1 cellular context compared by ENCODE assay signal in the genomic region with DNA sequence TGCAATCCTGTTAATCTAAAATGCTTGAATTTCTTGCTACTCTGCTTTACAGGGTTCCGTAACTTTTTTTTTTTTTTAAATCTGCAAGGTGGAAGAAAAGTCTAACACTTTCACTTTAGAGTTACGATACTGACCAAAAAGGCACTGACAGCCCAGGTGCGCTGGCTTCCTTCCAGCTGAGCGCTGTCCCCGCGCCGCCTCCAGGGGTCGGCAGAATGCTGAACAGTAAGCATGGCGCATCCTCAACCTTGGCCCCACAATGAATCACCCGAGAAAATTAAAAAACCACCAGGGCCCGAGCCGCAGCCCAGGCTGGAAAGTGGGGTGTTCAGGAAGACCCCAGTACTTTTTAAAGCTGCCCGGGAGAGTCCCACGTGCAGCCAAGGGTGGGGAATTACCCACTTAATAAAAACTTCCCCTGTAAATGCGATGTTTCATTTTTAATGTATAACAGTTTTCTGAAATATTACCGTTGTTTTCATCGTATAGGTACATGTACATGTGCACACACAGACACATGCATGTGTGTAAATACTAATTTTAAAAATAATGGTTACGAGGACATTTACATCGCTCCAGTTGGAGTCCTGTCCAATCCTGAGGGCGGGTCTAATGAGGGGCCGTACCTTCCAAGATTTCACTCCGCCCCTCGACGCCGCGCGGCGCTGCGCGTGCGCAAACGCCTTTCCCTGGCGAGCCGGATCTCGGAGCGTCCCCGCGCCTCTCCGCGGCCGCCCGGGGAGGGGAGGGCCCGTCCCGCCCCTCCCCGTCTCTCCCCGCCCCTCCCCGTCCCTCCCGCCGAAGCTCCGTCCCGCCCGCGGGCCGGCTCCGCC.
A peak's percentile ranks its signal among the peaks of the same experiment; 100 is the strongest.
TF ChIP-seq lines count a peak whose summit lies in the region.

No MANE protein-coding gene starts in this region.

TF ChIP-seq in HEK293, 187 proteins besides CTCF, POLR2A, EP300 and RAD21 (continued from another document and continues in another):
- TF ChIP-seq, protein P1, sequence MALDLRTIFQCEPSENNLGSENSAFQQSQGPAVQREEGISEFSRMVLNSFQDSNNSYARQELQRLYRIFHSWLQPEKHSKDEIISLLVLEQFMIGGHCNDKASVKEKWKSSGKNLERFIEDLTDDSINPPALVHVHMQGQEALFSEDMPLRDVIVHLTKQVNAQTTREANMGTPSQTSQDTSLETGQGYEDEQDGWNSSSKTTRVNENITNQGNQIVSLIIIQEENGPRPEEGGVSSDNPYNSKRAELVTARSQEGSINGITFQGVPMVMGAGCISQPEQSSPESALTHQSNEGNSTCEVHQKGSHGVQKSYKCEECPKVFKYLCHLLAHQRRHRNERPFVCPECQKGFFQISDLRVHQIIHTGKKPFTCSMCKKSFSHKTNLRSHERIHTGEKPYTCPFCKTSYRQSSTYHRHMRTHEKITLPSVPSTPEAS (tag by site-specific recombination; IDR thresholded peaks at IDR 0.05), result no peak; the same call in 1 of the 2 replicates
- TF ChIP-seq YY1 (tag by site-specific recombination; IDR thresholded peaks at IDR 0.05), result peak; percentile 58; the same call in 1 of the 2 replicates
- TF ChIP-seq, protein P2, sequence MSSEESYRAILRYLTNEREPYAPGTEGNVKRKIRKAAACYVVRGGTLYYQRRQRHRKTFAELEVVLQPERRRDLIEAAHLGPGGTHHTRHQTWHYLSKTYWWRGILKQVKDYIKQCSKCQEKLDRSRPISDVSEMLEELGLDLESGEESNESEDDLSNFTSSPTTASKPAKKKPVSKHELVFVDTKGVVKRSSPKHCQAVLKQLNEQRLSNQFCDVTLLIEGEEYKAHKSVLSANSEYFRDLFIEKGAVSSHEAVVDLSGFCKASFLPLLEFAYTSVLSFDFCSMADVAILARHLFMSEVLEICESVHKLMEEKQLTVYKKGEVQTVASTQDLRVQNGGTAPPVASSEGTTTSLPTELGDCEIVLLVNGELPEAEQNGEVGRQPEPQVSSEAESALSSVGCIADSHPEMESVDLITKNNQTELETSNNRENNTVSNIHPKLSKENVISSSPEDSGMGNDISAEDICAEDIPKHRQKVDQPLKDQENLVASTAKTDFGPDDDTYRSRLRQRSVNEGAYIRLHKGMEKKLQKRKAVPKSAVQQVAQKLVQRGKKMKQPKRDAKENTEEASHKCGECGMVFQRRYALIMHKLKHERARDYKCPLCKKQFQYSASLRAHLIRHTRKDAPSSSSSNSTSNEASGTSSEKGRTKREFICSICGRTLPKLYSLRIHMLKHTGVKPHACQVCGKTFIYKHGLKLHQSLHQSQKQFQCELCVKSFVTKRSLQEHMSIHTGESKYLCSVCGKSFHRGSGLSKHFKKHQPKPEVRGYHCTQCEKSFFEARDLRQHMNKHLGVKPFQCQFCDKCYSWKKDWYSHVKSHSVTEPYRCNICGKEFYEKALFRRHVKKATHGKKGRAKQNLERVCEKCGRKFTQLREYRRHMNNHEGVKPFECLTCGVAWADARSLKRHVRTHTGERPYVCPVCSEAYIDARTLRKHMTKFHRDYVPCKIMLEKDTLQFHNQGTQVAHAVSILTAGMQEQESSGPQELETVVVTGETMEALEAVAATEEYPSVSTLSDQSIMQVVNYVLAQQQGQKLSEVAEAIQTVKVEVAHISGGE (tag by site-specific recombination; conservative IDR thresholded peaks at IDR 0.05; ENCODE audit: low read depth), result 0 out of 2 replicates have a peak, but pooled peaks have one; percentile 13
- no peak for TF ChIP-seq ZNF138 (tag by site-specific recombination; IDR thresholded peaks at IDR 0.05; ENCODE audit: borderline replicate concordance)
- TF ChIP-seq ZNF501 (tag by site-specific recombination; IDR thresholded peaks at IDR 0.05), result 0 out of 2 replicates have a peak, but pooled peaks have one; percentile 32
- TF ChIP-seq BCL11B (tag by site-specific recombination; IDR thresholded peaks at IDR 0.05; ENCODE audit: low read depth), result no peak
- TF ChIP-seq ZNF398 (tag by site-specific recombination; IDR thresholded peaks at IDR 0.05), result no peak
- TF ChIP-seq ZNF423 (tag by site-specific recombination; IDR thresholded peaks at IDR 0.05), result no peak
- TF ChIP-seq ZNF701 (tag by site-specific recombination; IDR thresholded peaks at IDR 0.05), result no peak
- TF ChIP-seq ZNF2 (tag by site-specific recombination; IDR thresholded peaks at IDR 0.05), result no peak
- no peak for TF ChIP-seq ZNF16 (tag by site-specific recombination; IDR thresholded peaks at IDR 0.05; ENCODE audit: low read depth)
- TF ChIP-seq ZNF473 (tag by site-specific recombination; IDR thresholded peaks at IDR 0.05), result no peak
- TF ChIP-seq ZEB2 (tag by site-specific recombination; IDR thresholded peaks at IDR 0.05), result peak; percentile 84
- TF ChIP-seq ZNF707 (tag by site-specific recombination; IDR thresholded peaks at IDR 0.05), result no peak
- peak; percentile 53; the same call in 1 of the 2 replicates for TF ChIP-seq ZNF660 (tag by site-specific recombination; IDR thresholded peaks at IDR 0.05)
- TF ChIP-seq ZNF692 (tag by site-specific recombination; IDR thresholded peaks at IDR 0.05), result peak; percentile 91
- TF ChIP-seq ZNF416 (tag by site-specific recombination; IDR thresholded peaks at IDR 0.05), result no peak
- TF ChIP-seq, protein P3, sequence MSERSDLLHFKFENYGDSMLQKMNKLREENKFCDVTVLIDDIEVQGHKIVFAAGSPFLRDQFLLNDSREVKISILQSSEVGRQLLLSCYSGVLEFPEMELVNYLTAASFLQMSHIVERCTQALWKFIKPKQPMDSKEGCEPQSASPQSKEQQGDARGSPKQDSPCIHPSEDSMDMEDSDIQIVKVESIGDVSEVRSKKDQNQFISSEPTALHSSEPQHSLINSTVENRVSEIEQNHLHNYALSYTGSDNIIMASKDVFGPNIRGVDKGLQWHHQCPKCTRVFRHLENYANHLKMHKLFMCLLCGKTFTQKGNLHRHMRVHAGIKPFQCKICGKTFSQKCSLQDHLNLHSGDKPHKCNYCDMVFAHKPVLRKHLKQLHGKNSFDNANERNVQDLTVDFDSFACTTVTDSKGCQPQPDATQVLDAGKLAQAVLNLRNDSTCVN (tag by site-specific recombination; optimal IDR thresholded peaks at IDR 0.05), result no peak
- no peak for TF ChIP-seq ZNF302 (tag by site-specific recombination; IDR thresholded peaks at IDR 0.05; ENCODE audit: low read depth)
- no peak for TF ChIP-seq ZNF626 (tag by site-specific recombination; IDR thresholded peaks at IDR 0.05)
- no peak for TF ChIP-seq ZNF777 (tag by site-specific recombination; IDR thresholded peaks at IDR 0.05; ENCODE audit: borderline replicate concordance)
- TF ChIP-seq, protein P4, sequence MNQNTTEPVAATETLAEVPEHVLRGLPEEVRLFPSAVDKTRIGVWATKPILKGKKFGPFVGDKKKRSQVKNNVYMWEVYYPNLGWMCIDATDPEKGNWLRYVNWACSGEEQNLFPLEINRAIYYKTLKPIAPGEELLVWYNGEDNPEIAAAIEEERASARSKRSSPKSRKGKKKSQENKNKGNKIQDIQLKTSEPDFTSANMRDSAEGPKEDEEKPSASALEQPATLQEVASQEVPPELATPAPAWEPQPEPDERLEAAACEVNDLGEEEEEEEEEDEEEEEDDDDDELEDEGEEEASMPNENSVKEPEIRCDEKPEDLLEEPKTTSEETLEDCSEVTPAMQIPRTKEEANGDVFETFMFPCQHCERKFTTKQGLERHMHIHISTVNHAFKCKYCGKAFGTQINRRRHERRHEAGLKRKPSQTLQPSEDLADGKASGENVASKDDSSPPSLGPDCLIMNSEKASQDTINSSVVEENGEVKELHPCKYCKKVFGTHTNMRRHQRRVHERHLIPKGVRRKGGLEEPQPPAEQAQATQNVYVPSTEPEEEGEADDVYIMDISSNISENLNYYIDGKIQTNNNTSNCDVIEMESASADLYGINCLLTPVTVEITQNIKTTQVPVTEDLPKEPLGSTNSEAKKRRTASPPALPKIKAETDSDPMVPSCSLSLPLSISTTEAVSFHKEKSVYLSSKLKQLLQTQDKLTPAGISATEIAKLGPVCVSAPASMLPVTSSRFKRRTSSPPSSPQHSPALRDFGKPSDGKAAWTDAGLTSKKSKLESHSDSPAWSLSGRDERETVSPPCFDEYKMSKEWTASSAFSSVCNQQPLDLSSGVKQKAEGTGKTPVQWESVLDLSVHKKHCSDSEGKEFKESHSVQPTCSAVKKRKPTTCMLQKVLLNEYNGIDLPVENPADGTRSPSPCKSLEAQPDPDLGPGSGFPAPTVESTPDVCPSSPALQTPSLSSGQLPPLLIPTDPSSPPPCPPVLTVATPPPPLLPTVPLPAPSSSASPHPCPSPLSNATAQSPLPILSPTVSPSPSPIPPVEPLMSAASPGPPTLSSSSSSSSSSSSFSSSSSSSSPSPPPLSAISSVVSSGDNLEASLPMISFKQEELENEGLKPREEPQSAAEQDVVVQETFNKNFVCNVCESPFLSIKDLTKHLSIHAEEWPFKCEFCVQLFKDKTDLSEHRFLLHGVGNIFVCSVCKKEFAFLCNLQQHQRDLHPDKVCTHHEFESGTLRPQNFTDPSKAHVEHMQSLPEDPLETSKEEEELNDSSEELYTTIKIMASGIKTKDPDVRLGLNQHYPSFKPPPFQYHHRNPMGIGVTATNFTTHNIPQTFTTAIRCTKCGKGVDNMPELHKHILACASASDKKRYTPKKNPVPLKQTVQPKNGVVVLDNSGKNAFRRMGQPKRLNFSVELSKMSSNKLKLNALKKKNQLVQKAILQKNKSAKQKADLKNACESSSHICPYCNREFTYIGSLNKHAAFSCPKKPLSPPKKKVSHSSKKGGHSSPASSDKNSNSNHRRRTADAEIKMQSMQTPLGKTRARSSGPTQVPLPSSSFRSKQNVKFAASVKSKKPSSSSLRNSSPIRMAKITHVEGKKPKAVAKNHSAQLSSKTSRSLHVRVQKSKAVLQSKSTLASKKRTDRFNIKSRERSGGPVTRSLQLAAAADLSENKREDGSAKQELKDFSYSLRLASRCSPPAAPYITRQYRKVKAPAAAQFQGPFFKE (tag by site-specific recombination; IDR thresholded peaks at IDR 0.05; ENCODE audit: borderline replicate concordance), result no peak
- peak; percentile 45; the same call in 1 of the 2 replicates for TF ChIP-seq ZBTB17 (tag by site-specific recombination; IDR thresholded peaks at IDR 0.05)
- no peak for TF ChIP-seq ZNF623 (tag by site-specific recombination; IDR thresholded peaks at IDR 0.05)
- no peak for TF ChIP-seq MEIS1 (CRISPR knock-in tag; IDR thresholded peaks at IDR 0.05; ENCODE audit: borderline replicate concordance)
- TF ChIP-seq, protein P5, sequence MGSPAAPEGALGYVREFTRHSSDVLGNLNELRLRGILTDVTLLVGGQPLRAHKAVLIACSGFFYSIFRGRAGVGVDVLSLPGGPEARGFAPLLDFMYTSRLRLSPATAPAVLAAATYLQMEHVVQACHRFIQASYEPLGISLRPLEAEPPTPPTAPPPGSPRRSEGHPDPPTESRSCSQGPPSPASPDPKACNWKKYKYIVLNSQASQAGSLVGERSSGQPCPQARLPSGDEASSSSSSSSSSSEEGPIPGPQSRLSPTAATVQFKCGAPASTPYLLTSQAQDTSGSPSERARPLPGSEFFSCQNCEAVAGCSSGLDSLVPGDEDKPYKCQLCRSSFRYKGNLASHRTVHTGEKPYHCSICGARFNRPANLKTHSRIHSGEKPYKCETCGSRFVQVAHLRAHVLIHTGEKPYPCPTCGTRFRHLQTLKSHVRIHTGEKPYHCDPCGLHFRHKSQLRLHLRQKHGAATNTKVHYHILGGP (tag by site-specific recombination; IDR thresholded peaks at IDR 0.05), result no peak
- no peak for TF ChIP-seq ZNF560 (tag by site-specific recombination; IDR thresholded peaks at IDR 0.05; ENCODE audit: borderline replicate concordance)
- TF ChIP-seq ZSCAN30 (tag by site-specific recombination; IDR thresholded peaks at IDR 0.05), result no peak
- 0 out of 2 replicates have a peak, but pooled peaks have one; percentile 44 for TF ChIP-seq ZNF558 (tag by site-specific recombination; IDR thresholded peaks at IDR 0.05)
- TF ChIP-seq ZBTB48 (tag by site-specific recombination; IDR thresholded peaks at IDR 0.05), result 0 out of 2 replicates have a peak, but pooled peaks have one; percentile 42
- no peak for TF ChIP-seq ZNF19 (tag by site-specific recombination; IDR thresholded peaks at IDR 0.05; ENCODE audit: low read depth)
- TF ChIP-seq GLI2 (tag by site-specific recombination; IDR thresholded peaks at IDR 0.05; ENCODE audit: borderline replicate concordance, low read depth), result no peak
- TF ChIP-seq, protein P6, sequence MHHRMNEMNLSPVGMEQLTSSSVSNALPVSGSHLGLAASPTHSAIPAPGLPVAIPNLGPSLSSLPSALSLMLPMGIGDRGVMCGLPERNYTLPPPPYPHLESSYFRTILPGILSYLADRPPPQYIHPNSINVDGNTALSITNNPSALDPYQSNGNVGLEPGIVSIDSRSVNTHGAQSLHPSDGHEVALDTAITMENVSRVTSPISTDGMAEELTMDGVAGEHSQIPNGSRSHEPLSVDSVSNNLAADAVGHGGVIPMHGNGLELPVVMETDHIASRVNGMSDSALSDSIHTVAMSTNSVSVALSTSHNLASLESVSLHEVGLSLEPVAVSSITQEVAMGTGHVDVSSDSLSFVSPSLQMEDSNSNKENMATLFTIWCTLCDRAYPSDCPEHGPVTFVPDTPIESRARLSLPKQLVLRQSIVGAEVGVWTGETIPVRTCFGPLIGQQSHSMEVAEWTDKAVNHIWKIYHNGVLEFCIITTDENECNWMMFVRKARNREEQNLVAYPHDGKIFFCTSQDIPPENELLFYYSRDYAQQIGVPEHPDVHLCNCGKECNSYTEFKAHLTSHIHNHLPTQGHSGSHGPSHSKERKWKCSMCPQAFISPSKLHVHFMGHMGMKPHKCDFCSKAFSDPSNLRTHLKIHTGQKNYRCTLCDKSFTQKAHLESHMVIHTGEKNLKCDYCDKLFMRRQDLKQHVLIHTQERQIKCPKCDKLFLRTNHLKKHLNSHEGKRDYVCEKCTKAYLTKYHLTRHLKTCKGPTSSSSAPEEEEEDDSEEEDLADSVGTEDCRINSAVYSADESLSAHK (tag by site-specific recombination; IDR thresholded peaks at IDR 0.05), result no peak
- TF ChIP-seq ZNF202 (tag by site-specific recombination; IDR thresholded peaks at IDR 0.05; ENCODE audit: borderline replicate concordance), result no peak
- no peak for TF ChIP-seq IKZF3 (tag by site-specific recombination; IDR thresholded peaks at IDR 0.05)
